24 cellular contexts compared by ENCODE assay signal in the genomic region with DNA sequence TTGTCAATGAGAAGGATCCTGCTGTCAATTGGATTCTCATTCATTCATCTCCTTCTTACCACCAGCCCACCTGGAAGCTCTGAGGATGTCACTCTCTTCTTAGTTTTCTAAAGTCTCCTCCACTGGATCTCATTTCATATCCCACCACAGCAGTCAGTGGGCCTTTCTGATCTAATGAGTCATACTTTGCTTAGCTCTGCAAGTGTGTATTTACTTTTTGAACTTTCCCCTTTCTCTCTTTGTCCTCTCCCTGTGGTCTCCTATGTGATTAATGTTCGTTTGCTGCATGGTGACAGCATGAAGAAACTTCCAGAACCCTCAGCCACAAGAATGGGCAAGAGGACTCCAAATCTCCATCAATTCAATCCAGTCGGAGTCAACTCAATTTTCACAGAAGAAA.
DNase-seq lines count a peak whose midpoint lies in the region; ATAC-seq, FAIRE-seq and TF ChIP-seq lines count a peak whose summit lies in the region.
"Had no signal": no experiment of that assay in that cellular context is flagged by ENCODE, and none has a peak within 500 bp of the region (broad histone marks: within the 10 kb centered on the region; RNA-seq: fewer than 3 reads in every experiment).

No MANE protein-coding gene starts in this region.

- DNase-seq in HepG2 (ENCODE audit: low spot score) = peak; percentile 15
- no peak for DNase-seq in right lobe of liver
- DNase-seq in T-cell = no peak
- DNase-seq in choroid plexus epithelial cell (ENCODE audit: low read depth) = peak; percentile 20
- DNase-seq in dedifferentiated amniotic fluid mesenchymal stem cell (ENCODE audit: extremely low spot score) = no peak
- no peak for DNase-seq in NCI-H446 (lab: John Stamatoyannopoulos, UW)
- DNase-seq: activated B cell treated with CpG ODN at 0.5 μM for 24 hours; activated CD8-positive, alpha-beta memory T cell treated with anti-CD3 and anti-CD28 coated beads for 24 hours; activated T-cell treated with anti-CD3 and anti-CD28 coated beads, Interleukin-2, amount 50 U/mL, for 4 hours; effector memory CD4-positive, alpha-beta T cell; foreskin keratinocyte; HCEC 1CT; immature natural killer cell; left lung; NCI-H2081; NCI-H345; NCI-H82; small intestine; stimulated activated CD4-positive, alpha-beta T cell treated with anti-CD3 and anti-CD28 coated beads, Interleukin-2, amount 100 ng/mL, for 24 hours; uterus had no signal

- H3K27ac ChIP-seq in HepG2 (ENCODE audit: extremely low read length, insufficient read depth, low read length) = no peak overlapping the region
- no peak overlapping the region for H3K27ac ChIP-seq in right lobe of liver
- H3K27ac ChIP-seq: C4-2B, foreskin keratinocyte, hepatocyte, left lung, uterus had no signal

- H3K9me3 Mint-ChIP-seq in T-cell = peaks cover 0 to 4% (median 0%) of the 10 kb centered on the region in 3 donors
- H3K9me3 Mint-ChIP-seq: activated B cell treated with CpG ODN at 0.5 μM for 24 hours; activated T-cell treated with anti-CD3 and anti-CD28 coated beads, Interleukin-2, amount 50 U/mL, for 4 hours had no signal

- H3K4me2 ChIP-seq in HepG2 (ENCODE audit: low read depth, low read length) = no peak overlapping the region
- H3K4me2 ChIP-seq: hepatocyte had no signal

- no peak overlapping the region for H2AFZ ChIP-seq in HepG2 (ENCODE audit: low read length)
- H2AFZ ChIP-seq: hepatocyte had no signal

- TF ChIP-seq EP300 in HepG2 (IDR thresholded peaks at IDR 0.05; ENCODE audit: low read depth in 2 of 2, low read length in 2 of 2) (no peak), HepG2 (CRISPR knock-in tag; IDR thresholded peaks at IDR 0.05; ENCODE audit: borderline replicate concordance) (no peak)

- no peaks in the 10 kb centered on the region for H3K79me2 ChIP-seq in HepG2 (ENCODE audit: insufficient read depth, low read length)
- H3K79me2 ChIP-seq: hepatocyte had no signal

- H3K36me3 Mint-ChIP-seq in T-cell = no peaks in the 10 kb centered on the region
- H3K36me3 Mint-ChIP-seq: brain, immature natural killer cell had no signal

- POLR2A ChIA-PET in HepG2 (lab: Yijun Ruan, JAX) (no interaction called here), T-cell (lab: Charles Lee) (interaction anchor here in 1 of 2 donors (0.7 kb wide), 1 partner anchor 96 kb away, joined by 3 read pairs; no protein-coding TSS in a partner anchor)

- H3K36me3 ChIP-seq in HepG2 (replicated peaks in 1 of 2; ENCODE audit: control insufficient read depth in 1 of 2, insufficient read depth in 2 of 2, low read length in 2 of 2) (no peaks in the 10 kb centered on the region), right lobe of liver (no peaks in the 10 kb centered on the region)
- H3K36me3 ChIP-seq: left lung, uterus had no signal

- WGBS in HepG2 (ENCODE audit: low lambda C conversion rate) = 0% methylated on average over 2 of the region's 2 CpGs
- WGBS in right lobe of liver (ENCODE audit: insufficient coverage, low coverage, low lambda C conversion rate, missing lambda C conversion rate) = 26% methylated on average over 2 of the region's 2 CpGs

- TF ChIP-seq POLR2A in HepG2 (IDR thresholded peaks at IDR 0.05; ENCODE audit: insufficient read depth in 1 of 2, low read depth in 2 of 2, low read length in 2 of 2) (no peak), right lobe of liver (IDR thresholded peaks at IDR 0.05) (no peak)

- FAIRE-seq in HepG2 (lab: Jason Lieb, UNC) = no peak
- FAIRE-seq: small intestine had no signal

- H3K9me3 ChIP-seq in HepG2 (ENCODE audit: low read length) = no peaks in the 10 kb centered on the region
- H3K9me3 ChIP-seq in right lobe of liver = no peaks in the 10 kb centered on the region
- H3K9me3 ChIP-seq: left lung, uterus had no signal

- no peaks in the 10 kb centered on the region for H4K20me1 ChIP-seq in HepG2 (ENCODE audit: insufficient read depth, low read length)

- CTCF ChIA-PET in HepG2 (lab: Yijun Ruan, JAX; ENCODE audit: low intra/inter-chr PET ratio, low total read pairs) = no interaction called here
- CTCF ChIA-PET in T-cell (lab: Charles Lee) = no interaction called here

- ATAC-seq in HepG2 = no peak; the same call in 2 of the 3 replicates
- no peak for ATAC-seq in right lobe of liver
- no peak for ATAC-seq in T-cell (replicated peaks in 1 of 4)
- no peak for ATAC-seq in GM18502 (IDR thresholded peaks at IDR 0.05; ENCODE audit: poor library complexity, unreplicated experiment)
- ATAC-seq: foreskin keratinocyte, left lung had no signal

- H3K4me3 ChIP-seq in HepG2 (replicated peaks in 1 of 3; ENCODE audit: insufficient read depth in 1 of 3, low read depth in 2 of 3, low read length in 3 of 3) (no peak overlapping the region), right lobe of liver (no peak overlapping the region), choroid plexus epithelial cell (ENCODE audit: low read depth, low read length) (no peak overlapping the region)
- H3K4me3 ChIP-seq: hepatocyte, left lung, uterus had no signal

- intact Hi-C loops in HepG2 (cut with micrococcal nuclease; ENCODE audit: unreplicated experiment) = no loop called here
- intact Hi-C loops in right lobe of liver (cut with DNase I) = no loop called here

- no peaks in the 10 kb centered on the region for H3K4me1 ChIP-seq in HepG2 (ENCODE audit: insufficient read depth, low read length)
- no peaks in the 10 kb centered on the region for H3K4me1 ChIP-seq in right lobe of liver
- H3K4me1 ChIP-seq: foreskin keratinocyte, left lung, uterus had no signal

- TF ChIP-seq CTCF in HepG2 (CRISPR knock-in tag; IDR thresholded peaks at IDR 0.05) = no peak
- TF ChIP-seq CTCF in right lobe of liver (IDR thresholded peaks at IDR 0.05) = no peak
- no peak for TF ChIP-seq CTCF in choroid plexus epithelial cell (conservative IDR thresholded peaks at IDR 0.05; ENCODE audit: low read depth, low read length)

- peak overlapping the region; percentile 81 to 87 for H3K27ac Mint-ChIP-seq in T-cell
- H3K27ac Mint-ChIP-seq: activated B cell treated with CpG ODN at 0.5 μM for 24 hours, brain, immature natural killer cell had no signal

- no peak overlapping the region for H3K9ac ChIP-seq in HepG2 (ENCODE audit: insufficient read depth, low read depth, low read length)

- TF ChIP-seq RAD21 in HepG2 (CRISPR knock-in tag; IDR thresholded peaks at IDR 0.05) = no peak

- H3K27me3 ChIP-seq in HepG2 (ENCODE audit: control insufficient read depth in 1 of 2, insufficient read depth in 2 of 2, low read length in 2 of 2) (no peaks in the 10 kb centered on the region), right lobe of liver (no peaks in the 10 kb centered on the region)
- H3K27me3 ChIP-seq: foreskin keratinocyte, hepatocyte, left lung, uterus had no signal

- H3K4me1 Mint-ChIP-seq in T-cell = peaks cover 20 to 31% (median 24%) of the 10 kb centered on the region in 3 donors
- H3K4me1 Mint-ChIP-seq: activated B cell treated with CpG ODN at 0.5 μM for 24 hours, brain, immature natural killer cell had no signal

- no TSS peak for BruUV-seq in HepG2 (replicated peaks; lab: Mats Ljungman, UMichigan)

- peak overlapping the region in 1 of 3 donors; percentile 50 for H3K4me3 Mint-ChIP-seq in T-cell
- H3K4me3 Mint-ChIP-seq: activated B cell treated with CpG ODN at 0.5 μM for 24 hours; activated T-cell treated with anti-CD3 and anti-CD28 coated beads, Interleukin-2, amount 50 U/mL, for 4 hours; brain; immature natural killer cell had no signal

- in situ Hi-C loops in HepG2 (cut with HindIII; ENCODE audit: extremely low pct_ligation_motif_present, low pct_unique_long_range_greater_than_20kb) = no loop called here

- no peaks in the 10 kb centered on the region for H3K27me3 Mint-ChIP-seq in T-cell

TF ChIP-seq in HepG2, 621 proteins besides CTCF, POLR2A, EP300 and RAD21:
- TF ChIP-seq, protein P1, sequence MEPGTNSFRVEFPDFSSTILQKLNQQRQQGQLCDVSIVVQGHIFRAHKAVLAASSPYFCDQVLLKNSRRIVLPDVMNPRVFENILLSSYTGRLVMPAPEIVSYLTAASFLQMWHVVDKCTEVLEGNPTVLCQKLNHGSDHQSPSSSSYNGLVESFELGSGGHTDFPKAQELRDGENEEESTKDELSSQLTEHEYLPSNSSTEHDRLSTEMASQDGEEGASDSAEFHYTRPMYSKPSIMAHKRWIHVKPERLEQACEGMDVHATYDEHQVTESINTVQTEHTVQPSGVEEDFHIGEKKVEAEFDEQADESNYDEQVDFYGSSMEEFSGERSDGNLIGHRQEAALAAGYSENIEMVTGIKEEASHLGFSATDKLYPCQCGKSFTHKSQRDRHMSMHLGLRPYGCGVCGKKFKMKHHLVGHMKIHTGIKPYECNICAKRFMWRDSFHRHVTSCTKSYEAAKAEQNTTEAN (CRISPR knock-in tag; conservative IDR thresholded peaks at IDR 0.05) = no peak
- peak; percentile 47; the same call in 1 of the 2 replicates for TF ChIP-seq FOSL2 (CRISPR knock-in tag; IDR thresholded peaks at IDR 0.05)

Comparison
In these comparisons a context has a peak if more than half of its experiments do, and no peak if none do; other contexts are left out.
1. DNase-seq: peak in HepG2 (single experiment) and choroid plexus epithelial cell (single experiment); none in right lobe of liver (0 of 3), T-cell (0 of 34), dedifferentiated amniotic fluid mesenchymal stem cell (single experiment) and NCI-H446 (0 of 2).